In the genomic region with DNA sequence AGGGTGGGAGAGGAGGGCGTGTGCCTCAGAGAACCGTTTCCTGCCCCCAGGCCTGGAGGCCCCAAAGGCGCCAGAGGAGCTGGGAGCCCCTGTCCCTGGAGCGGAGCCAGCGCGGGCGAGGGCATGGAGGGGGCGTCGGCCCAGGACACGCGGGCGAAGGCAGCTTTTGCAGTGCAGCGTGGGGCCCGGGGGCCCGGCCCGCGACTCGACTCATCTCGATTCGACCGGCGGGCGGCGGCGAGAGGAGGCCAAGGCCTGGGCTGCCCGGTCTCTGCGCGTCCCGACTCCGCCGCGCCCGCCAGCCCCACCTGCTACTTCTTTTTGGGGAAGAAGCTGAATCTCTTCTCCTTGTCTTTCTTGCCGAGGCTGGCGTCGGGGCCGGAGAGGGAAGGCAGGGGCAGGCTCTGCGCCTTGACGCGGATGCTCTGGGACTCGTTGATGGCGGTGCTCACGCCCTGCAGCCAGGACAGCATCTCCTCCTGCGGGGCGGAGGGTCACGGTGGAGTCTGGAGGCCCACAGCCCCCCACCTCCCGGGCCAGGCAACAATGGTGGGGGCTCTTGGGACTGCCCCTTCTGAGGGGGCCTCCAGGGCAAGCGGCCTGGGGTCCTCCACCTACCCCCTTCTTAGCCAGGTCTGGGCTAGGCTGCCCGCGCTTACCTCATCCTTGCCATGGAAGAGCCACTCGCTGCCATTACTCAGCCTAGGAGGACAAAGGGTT, we compare ENCODE assay signal across 1 cellular context.
TF ChIP-seq lines count a peak whose summit lies in the region.

No MANE protein-coding gene starts in this region.

TF ChIP-seq in GM23338, 12 proteins besides CTCF, POLR2A, EP300 and RAD21 (continued from another document):
- TF ChIP-seq, protein P1, sequence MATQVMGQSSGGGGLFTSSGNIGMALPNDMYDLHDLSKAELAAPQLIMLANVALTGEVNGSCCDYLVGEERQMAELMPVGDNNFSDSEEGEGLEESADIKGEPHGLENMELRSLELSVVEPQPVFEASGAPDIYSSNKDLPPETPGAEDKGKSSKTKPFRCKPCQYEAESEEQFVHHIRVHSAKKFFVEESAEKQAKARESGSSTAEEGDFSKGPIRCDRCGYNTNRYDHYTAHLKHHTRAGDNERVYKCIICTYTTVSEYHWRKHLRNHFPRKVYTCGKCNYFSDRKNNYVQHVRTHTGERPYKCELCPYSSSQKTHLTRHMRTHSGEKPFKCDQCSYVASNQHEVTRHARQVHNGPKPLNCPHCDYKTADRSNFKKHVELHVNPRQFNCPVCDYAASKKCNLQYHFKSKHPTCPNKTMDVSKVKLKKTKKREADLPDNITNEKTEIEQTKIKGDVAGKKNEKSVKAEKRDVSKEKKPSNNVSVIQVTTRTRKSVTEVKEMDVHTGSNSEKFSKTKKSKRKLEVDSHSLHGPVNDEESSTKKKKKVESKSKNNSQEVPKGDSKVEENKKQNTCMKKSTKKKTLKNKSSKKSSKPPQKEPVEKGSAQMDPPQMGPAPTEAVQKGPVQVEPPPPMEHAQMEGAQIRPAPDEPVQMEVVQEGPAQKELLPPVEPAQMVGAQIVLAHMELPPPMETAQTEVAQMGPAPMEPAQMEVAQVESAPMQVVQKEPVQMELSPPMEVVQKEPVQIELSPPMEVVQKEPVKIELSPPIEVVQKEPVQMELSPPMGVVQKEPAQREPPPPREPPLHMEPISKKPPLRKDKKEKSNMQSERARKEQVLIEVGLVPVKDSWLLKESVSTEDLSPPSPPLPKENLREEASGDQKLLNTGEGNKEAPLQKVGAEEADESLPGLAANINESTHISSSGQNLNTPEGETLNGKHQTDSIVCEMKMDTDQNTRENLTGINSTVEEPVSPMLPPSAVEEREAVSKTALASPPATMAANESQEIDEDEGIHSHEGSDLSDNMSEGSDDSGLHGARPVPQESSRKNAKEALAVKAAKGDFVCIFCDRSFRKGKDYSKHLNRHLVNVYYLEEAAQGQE (IDR thresholded peaks at IDR 0.05; ENCODE audit: unreplicated experiment), result no peak
- no peak for TF ChIP-seq NANOG (IDR thresholded peaks at IDR 0.05; ENCODE audit: borderline replicate concordance)
- TF ChIP-seq STAT1 (IDR thresholded peaks at IDR 0.05; ENCODE audit: unreplicated experiment), result no peak
- no peak for TF ChIP-seq POLR2AphosphoS5 (IDR thresholded peaks at IDR 0.05; ENCODE audit: low read depth)
- TF ChIP-seq, protein P2, sequence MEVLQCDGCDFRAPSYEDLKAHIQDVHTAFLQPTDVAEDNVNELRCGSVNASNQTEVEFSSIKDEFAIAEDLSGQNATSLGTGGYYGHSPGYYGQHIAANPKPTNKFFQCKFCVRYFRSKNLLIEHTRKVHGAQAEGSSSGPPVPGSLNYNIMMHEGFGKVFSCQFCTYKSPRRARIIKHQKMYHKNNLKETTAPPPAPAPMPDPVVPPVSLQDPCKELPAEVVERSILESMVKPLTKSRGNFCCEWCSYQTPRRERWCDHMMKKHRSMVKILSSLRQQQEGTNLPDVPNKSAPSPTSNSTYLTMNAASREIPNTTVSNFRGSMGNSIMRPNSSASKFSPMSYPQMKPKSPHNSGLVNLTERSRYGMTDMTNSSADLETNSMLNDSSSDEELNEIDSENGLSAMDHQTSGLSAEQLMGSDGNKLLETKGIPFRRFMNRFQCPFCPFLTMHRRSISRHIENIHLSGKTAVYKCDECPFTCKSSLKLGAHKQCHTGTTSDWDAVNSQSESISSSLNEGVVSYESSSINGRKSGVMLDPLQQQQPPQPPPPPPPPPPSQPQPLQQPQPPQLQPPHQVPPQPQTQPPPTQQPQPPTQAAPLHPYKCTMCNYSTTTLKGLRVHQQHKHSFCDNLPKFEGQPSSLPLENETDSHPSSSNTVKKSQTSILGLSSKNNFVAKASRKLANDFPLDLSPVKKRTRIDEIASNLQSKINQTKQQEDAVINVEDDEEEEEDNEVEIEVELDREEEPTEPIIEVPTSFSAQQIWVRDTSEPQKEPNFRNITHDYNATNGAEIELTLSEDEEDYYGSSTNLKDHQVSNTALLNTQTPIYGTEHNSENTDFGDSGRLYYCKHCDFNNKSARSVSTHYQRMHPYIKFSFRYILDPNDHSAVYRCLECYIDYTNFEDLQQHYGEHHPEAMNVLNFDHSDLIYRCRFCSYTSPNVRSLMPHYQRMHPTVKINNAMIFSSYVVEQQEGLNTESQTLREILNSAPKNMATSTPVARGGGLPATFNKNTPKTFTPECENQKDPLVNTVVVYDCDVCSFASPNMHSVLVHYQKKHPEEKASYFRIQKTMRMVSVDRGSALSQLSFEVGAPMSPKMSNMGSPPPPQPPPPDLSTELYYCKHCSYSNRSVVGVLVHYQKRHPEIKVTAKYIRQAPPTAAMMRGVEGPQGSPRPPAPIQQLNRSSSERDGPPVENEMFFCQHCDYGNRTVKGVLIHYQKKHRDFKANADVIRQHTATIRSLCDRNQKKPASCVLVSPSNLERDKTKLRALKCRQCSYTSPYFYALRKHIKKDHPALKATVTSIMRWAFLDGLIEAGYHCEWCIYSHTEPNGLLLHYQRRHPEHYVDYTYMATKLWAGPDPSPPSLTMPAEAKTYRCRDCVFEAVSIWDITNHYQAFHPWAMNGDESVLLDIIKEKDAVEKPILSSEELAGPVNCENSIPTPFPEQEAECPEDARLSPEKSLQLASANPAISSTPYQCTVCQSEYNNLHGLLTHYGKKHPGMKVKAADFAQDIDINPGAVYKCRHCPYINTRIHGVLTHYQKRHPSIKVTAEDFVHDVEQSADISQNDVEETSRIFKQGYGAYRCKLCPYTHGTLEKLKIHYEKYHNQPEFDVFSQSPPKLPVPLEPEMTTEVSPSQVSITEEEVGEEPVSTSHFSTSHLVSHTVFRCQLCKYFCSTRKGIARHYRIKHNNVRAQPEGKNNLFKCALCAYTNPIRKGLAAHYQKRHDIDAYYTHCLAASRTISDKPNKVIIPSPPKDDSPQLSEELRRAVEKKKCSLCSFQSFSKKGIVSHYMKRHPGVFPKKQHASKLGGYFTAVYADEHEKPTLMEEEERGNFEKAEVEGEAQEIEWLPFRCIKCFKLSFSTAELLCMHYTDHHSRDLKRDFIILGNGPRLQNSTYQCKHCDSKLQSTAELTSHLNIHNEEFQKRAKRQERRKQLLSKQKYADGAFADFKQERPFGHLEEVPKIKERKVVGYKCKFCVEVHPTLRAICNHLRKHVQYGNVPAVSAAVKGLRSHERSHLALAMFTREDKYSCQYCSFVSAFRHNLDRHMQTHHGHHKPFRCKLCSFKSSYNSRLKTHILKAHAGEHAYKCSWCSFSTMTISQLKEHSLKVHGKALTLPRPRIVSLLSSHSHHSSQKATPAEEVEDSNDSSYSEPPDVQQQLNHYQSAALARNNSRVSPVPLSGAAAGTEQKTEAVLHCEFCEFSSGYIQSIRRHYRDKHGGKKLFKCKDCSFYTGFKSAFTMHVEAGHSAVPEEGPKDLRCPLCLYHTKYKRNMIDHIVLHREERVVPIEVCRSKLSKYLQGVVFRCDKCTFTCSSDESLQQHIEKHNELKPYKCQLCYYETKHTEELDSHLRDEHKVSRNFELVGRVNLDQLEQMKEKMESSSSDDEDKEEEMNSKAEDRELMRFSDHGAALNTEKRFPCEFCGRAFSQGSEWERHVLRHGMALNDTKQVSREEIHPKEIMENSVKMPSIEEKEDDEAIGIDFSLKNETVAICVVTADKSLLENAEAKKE (CRISPR knock-in tag; IDR thresholded peaks at IDR 0.05), result no peak
- TF ChIP-seq, protein P3, sequence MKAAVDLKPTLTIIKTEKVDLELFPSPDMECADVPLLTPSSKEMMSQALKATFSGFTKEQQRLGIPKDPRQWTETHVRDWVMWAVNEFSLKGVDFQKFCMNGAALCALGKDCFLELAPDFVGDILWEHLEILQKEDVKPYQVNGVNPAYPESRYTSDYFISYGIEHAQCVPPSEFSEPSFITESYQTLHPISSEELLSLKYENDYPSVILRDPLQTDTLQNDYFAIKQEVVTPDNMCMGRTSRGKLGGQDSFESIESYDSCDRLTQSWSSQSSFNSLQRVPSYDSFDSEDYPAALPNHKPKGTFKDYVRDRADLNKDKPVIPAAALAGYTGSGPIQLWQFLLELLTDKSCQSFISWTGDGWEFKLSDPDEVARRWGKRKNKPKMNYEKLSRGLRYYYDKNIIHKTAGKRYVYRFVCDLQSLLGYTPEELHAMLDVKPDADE (IDR thresholded peaks at IDR 0.05), result no peak
